8 cellular contexts compared by ENCODE assay signal in genomic region chr19:4368128-4368820, GRCh38. TPM values are rescaled to one million over a fixed set of nuclear protein-coding genes. Genes with fewer than 3 reads are reported as not detected.
DNase-seq lines count a peak whose midpoint lies in the region; ATAC-seq and TF ChIP-seq lines count a peak whose summit lies in the region.

No MANE protein-coding gene starts in this region.

- no peaks in the 10 kb centered on the region for H3K9me3 ChIP-seq in tibial nerve

- H3K4me3 ChIP-seq in tibial nerve (no peak overlapping the region), foreskin fibroblast (ENCODE audit: low read depth in 1 of 2, low read length in 2 of 2) (no peak overlapping the region)

- H3K36me3 Mint-ChIP-seq in activated CD4-positive, alpha-beta T cell treated with anti-CD3 and anti-CD28 coated beads, Interleukin-2, amount 10 ng/mL, durations not matched to agents 7 days and 5 days (ENCODE audit: low read depth) = peaks cover 20% of the 10 kb centered on the region
- H3K36me3 Mint-ChIP-seq in activated naive CD8-positive, alpha-beta T cell treated with anti-CD3 and anti-CD28 coated beads, Interleukin-2, amount 50 U/mL, for 24 hours (ENCODE audit: low read depth) = peaks cover 2% of the 10 kb centered on the region

- TF ChIP-seq CTCF in tibial nerve (IDR thresholded peaks at IDR 0.05) = no peak
- TF ChIP-seq CTCF in GM10248 (IDR thresholded peaks at IDR 0.05; ENCODE audit: control extremely low read depth, extremely low read depth, low read depth, missing control alignments) = no peak
- no peak for TF ChIP-seq CTCF in foreskin fibroblast (IDR thresholded peaks at IDR 0.05; ENCODE audit: low read depth, low read length)

- ATAC-seq in activated naive CD8-positive, alpha-beta T cell treated with anti-CD3 and anti-CD28 coated beads, Interleukin-2, amount 50 U/mL, for 24 hours = no peak

- H3K27ac ChIP-seq in layer of hippocampus (ENCODE audit: low read depth, low read length) (peak overlapping the region; percentile 62), tibial nerve (peak overlapping the region in 3 of 4 donors; percentile 86 to 100 (median 92))

- H3K4me3 Mint-ChIP-seq in activated CD4-positive, alpha-beta T cell treated with anti-CD3 and anti-CD28 coated beads, Interleukin-2, amount 10 ng/mL, durations not matched to agents 7 days and 5 days = peak overlapping the region; percentile 62
- H3K4me3 Mint-ChIP-seq in activated naive CD8-positive, alpha-beta T cell treated with anti-CD3 and anti-CD28 coated beads, Interleukin-2, amount 50 U/mL, for 24 hours = peak overlapping the region; percentile 73

- no peaks in the 10 kb centered on the region for H3K27me3 Mint-ChIP-seq in activated CD4-positive, alpha-beta T cell treated with anti-CD3 and anti-CD28 coated beads, Interleukin-2, amount 10 ng/mL, durations not matched to agents 7 days and 5 days
- no peaks in the 10 kb centered on the region for H3K27me3 Mint-ChIP-seq in activated naive CD8-positive, alpha-beta T cell treated with anti-CD3 and anti-CD28 coated beads, Interleukin-2, amount 50 U/mL, for 24 hours

- 31 to 41% methylated on average over 17 to 18 of the region's 19 CpGs for WGBS in tibial nerve, 2 donors

- CTCF ChIA-PET in activated CD4-positive, alpha-beta T cell treated with anti-CD3 and anti-CD28 coated beads, Interleukin-2, amount 10 ng/mL, durations not matched to agents 7 days and 5 days (lab: Charles Lee) = interaction anchor here (3.6 kb wide), 1 partner anchor 32 kb away, joined by 23 read pairs; the partner anchor contains the start of gene SH3GL1
- CTCF ChIA-PET in GM10248 (lab: Yijun Ruan, JAX) = interaction anchor here (0.7 to 9.9 kb wide), 7 partner anchors 9 to 101 kb away, joined by 3 to 85 read pairs (median 8); partner anchors contain the start of genes CHAF1A and SH3GL1

- H3K4me1 Mint-ChIP-seq in activated CD4-positive, alpha-beta T cell treated with anti-CD3 and anti-CD28 coated beads, Interleukin-2, amount 10 ng/mL, durations not matched to agents 7 days and 5 days = peaks cover 62% of the 10 kb centered on the region
- H3K4me1 Mint-ChIP-seq in activated naive CD8-positive, alpha-beta T cell treated with anti-CD3 and anti-CD28 coated beads, Interleukin-2, amount 50 U/mL, for 24 hours = peaks cover 42% of the 10 kb centered on the region

- no peaks in the 10 kb centered on the region for H3K9me3 Mint-ChIP-seq in activated CD4-positive, alpha-beta T cell treated with anti-CD3 and anti-CD28 coated beads, Interleukin-2, amount 10 ng/mL, durations not matched to agents 7 days and 5 days
- H3K9me3 Mint-ChIP-seq in activated naive CD8-positive, alpha-beta T cell treated with anti-CD3 and anti-CD28 coated beads, Interleukin-2, amount 50 U/mL, for 24 hours = no peaks in the 10 kb centered on the region

- peaks cover 4 to 74% (median 60%) of the 10 kb centered on the region in 4 donors for H3K4me1 ChIP-seq in tibial nerve

- peaks cover 3 to 35% (median 23%) of the 10 kb centered on the region in 3 donors for H3K36me3 ChIP-seq in tibial nerve

- peak overlapping the region; percentile 93 for H3K27ac Mint-ChIP-seq in activated CD4-positive, alpha-beta T cell treated with anti-CD3 and anti-CD28 coated beads, Interleukin-2, amount 10 ng/mL, durations not matched to agents 7 days and 5 days
- H3K27ac Mint-ChIP-seq in activated naive CD8-positive, alpha-beta T cell treated with anti-CD3 and anti-CD28 coated beads, Interleukin-2, amount 50 U/mL, for 24 hours = peak overlapping the region; percentile 94

- TF ChIP-seq POLR2A in tibial nerve (IDR thresholded peaks at IDR 0.05) = no peak

- H3K27me3 ChIP-seq in layer of hippocampus (ENCODE audit: control insufficient read depth, insufficient read depth, low read length) (no peaks in the 10 kb centered on the region), tibial nerve (no peaks in the 10 kb centered on the region)

- DNase-seq in activated CD4-positive, alpha-beta T cell treated with anti-CD3 and anti-CD28 coated beads, Interleukin-2, amount 10 ng/mL, durations not matched to agents 7 days and 5 days = no peak
- DNase-seq in activated CD4-positive, alpha-beta T cell treated with anti-CD3 and anti-CD28 coated beads for 1 hour = no peak
- no peak for DNase-seq in activated naive CD8-positive, alpha-beta T cell treated with anti-CD3 and anti-CD28 coated beads, Interleukin-2, amount 50 U/mL, for 24 hours
- DNase-seq in tibial nerve (ENCODE audit: low spot score in 2 of 2) (no peak), GM10248 (ENCODE audit: extremely low spot score) (no peak), foreskin fibroblast (no peak), epidermal melanocyte (ENCODE audit: insufficient read length, low spot score) (no peak)

- TF ChIP-seq EP300 in tibial nerve (IDR thresholded peaks at IDR 0.05) = no peak

- POLR2A ChIA-PET in activated CD4-positive, alpha-beta T cell treated with anti-CD3 and anti-CD28 coated beads, Interleukin-2, amount 10 ng/mL, durations not matched to agents 7 days and 5 days (lab: Charles Lee) = interaction anchor here (0.6 kb wide), 1 partner anchor 32 kb away, joined by 3 read pairs; the partner anchor contains the start of gene SH3GL1
- POLR2A ChIA-PET in GM10248 (lab: Yijun Ruan, JAX) = interaction anchor here (0.5 to 0.9 kb wide), 2 partner anchors 26 to 125 kb away, joined by 3 to 5 read pairs; partner anchors contain the start of gene MPND

RNA-seq across cellular contexts. Expression of gene MPND, which starts 24.9 kb away (rescaled TPM):
- total RNA-seq in activated CD4-positive, alpha-beta T cell treated with anti-CD3 and anti-CD28 coated beads, Interleukin-2, amount 10 ng/mL, durations not matched to agents 7 days and 5 days = 10 to 100 TPM; 21.2 to 28.1 TPM
- total RNA-seq in tibial nerve = 10 to 100 TPM in 1 of 4 donors, 1 to 10 TPM in 3; 2.2 to 13.2 (median 6.6) TPM

RNA-seq across cellular contexts. Expression of gene STAP2, which starts 29.6 kb away (rescaled TPM):
- 10 to 100 TPM; 10.4 to 11.9 TPM for total RNA-seq in activated CD4-positive, alpha-beta T cell treated with anti-CD3 and anti-CD28 coated beads, Interleukin-2, amount 10 ng/mL, durations not matched to agents 7 days and 5 days
- total RNA-seq in tibial nerve = 1 to 10 TPM in 3 of 4 donors, not detected in 1; 3.1 to 6.0 (median 4.8) TPM

RNA-seq across cellular contexts. Expression of gene SH3GL1, which starts 32.1 kb away (rescaled TPM):
- 10 to 100 TPM; 67.7 to 68.2 TPM for total RNA-seq in activated CD4-positive, alpha-beta T cell treated with anti-CD3 and anti-CD28 coated beads, Interleukin-2, amount 10 ng/mL, durations not matched to agents 7 days and 5 days
- total RNA-seq in tibial nerve = 10 to 100 TPM; 35.0 to 64.8 (median 52.9) TPM

RNA-seq across cellular contexts. Expression of gene CHAF1A, which starts 34.2 kb away (rescaled TPM):
- total RNA-seq in activated CD4-positive, alpha-beta T cell treated with anti-CD3 and anti-CD28 coated beads, Interleukin-2, amount 10 ng/mL, durations not matched to agents 7 days and 5 days = 10 to 100 TPM; 77.1 to 83.7 TPM
- 10 to 100 TPM in 1 of 4 donors, 1 to 10 TPM in 3; 4.9 to 18.6 (median 8.1) TPM for total RNA-seq in tibial nerve
